In the genomic region with DNA sequence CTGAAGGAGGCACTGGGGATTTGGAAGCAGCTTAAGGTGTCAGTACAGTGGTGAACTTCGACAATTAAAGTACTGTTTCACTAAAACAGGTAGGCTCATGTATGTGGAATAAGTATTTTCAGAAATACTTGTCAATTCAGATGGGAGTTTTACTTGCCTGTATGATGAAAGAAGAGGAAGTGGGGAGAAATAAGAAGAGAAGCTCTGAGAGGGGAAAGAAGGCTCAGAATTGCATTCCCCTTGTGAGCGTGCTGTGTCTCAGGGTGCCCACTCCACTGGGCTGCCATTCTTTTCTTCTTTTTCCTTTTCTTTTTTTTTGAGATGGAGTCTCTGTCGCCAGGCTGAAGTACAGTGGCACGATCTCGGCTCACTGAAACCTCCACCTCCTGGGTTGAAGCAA, we compare ENCODE assay signal across 22 cellular contexts.
"Had no signal": no experiment of that assay in that cellular context is flagged by ENCODE, and none has a peak within 500 bp of the region (broad histone marks: within the 10 kb centered on the region; RNA-seq: fewer than 3 reads in every experiment).

No MANE protein-coding gene starts in this region.

- ATAC-seq: gastrocnemius medialis; natural killer cell; psoas muscle; stimulated activated effector memory CD8-positive, alpha-beta T cell treated with anti-CD3 and anti-CD28 coated beads, Interleukin-12 subunit alpha, Interleukin-12 subunit beta, amount 100 ng/mL, for 72 hours had no signal

- DNase-seq: activated CD4-positive, alpha-beta T cell treated with anti-CD3 and anti-CD28 coated beads for 4 hours; activated CD4-positive, alpha-beta T cell treated with anti-CD3 and anti-CD28 coated beads, Interleukin-2, amount 50 U/mL, for 4 hours; activated effector memory CD4-positive, alpha-beta T cell treated with anti-CD3 and anti-CD28 coated beads, Interleukin-2, amount 50 U/mL, for 16 hours; activated naive CD4-positive, alpha-beta T cell treated with anti-CD3 and anti-CD28 coated beads for 36 hours; activated naive CD8-positive, alpha-beta T cell treated with anti-CD3 and anti-CD28 coated beads for 36 hours; adrenal gland; aorta; dorsolateral prefrontal cortex; effector memory CD4-positive, alpha-beta T cell; gastrocnemius medialis; glutamatergic neuron; left ventricle myocardium inferior; mesendoderm; natural killer cell; occipital lobe; psoas muscle; sigmoid colon; small intestine; stimulated activated CD4-positive, alpha-beta T cell treated with anti-CD3 and anti-CD28 coated beads, Interleukin-4, amount 100 ng/mL, for 24 hours; substantia nigra; uterus had no signal
